Comparison of ENCODE assay signal across 13 cellular contexts in genomic region chr17:77501751-77502625, GRCh38.
DNase-seq lines count a peak whose midpoint lies in the region; TF ChIP-seq lines count a peak whose summit lies in the region.
"Had no signal": no experiment of that assay in that cellular context is flagged by ENCODE, and none has a peak within 500 bp of the region (broad histone marks: within the 10 kb centered on the region; RNA-seq: fewer than 3 reads in every experiment).

No MANE protein-coding gene starts in this region.

- H3K9me2 ChIP-seq in OCI-LY7 (ENCODE audit: insufficient read depth, low read length), result no peaks in the 10 kb centered on the region

- H3K27me3 Mint-ChIP-seq in CD4-positive, alpha-beta memory T cell, result no peaks in the 10 kb centered on the region
- no peaks in the 10 kb centered on the region for H3K27me3 Mint-ChIP-seq in chondrocyte (ENCODE audit: low read depth)
- H3K27me3 Mint-ChIP-seq in progenitor cell of endocrine pancreas, result no peaks in the 10 kb centered on the region
- no peaks in the 10 kb centered on the region for H3K27me3 Mint-ChIP-seq in activated CD4-positive, alpha-beta memory T cell treated with anti-CD3 and anti-CD28 coated beads for 36 hours
- H3K27me3 Mint-ChIP-seq: dendritic cell treated with granulocyte-macrophage colony-stimulating factor and Interleukin-4, amounts not matched to agents 40 ng/mL and 50 ng/mL, for 4 days had no signal

- no peaks in the 10 kb centered on the region for H3K27me3 ChIP-seq in CD4-positive, alpha-beta memory T cell (ENCODE audit: insufficient read depth, low read length)
- H3K27me3 ChIP-seq: BE2C, MG63 had no signal

- H4K20me1 ChIP-seq in OCI-LY7 (ENCODE audit: insufficient read depth, low read length), result no peaks in the 10 kb centered on the region

- no peak for DNase-seq in CD4-positive, alpha-beta memory T cell
- DNase-seq in D341Med (ENCODE audit: low spot score) (peak; percentile 42), chondrocyte (ENCODE audit: low spot score) (peak; percentile 51), progenitor cell of endocrine pancreas (ENCODE audit: low spot score, unreplicated experiment) (no peak), T-helper 9 cell (no peak), OCI-LY7 (ENCODE audit: low spot score) (no peak)
- no peak for DNase-seq in activated CD4-positive, alpha-beta memory T cell treated with anti-CD3 and anti-CD28 coated beads for 36 hours
- DNase-seq: BE2C, MG63, NCI-H446, SHP77 treated with DMSO at 0.1 percent for 48 hours had no signal

- H3K4me1 Mint-ChIP-seq in CD4-positive, alpha-beta memory T cell, result peaks cover 0 to 2% (median 0%) of the 10 kb centered on the region in 4 donors
- H3K4me1 Mint-ChIP-seq in chondrocyte (ENCODE audit: low read depth) (no peaks in the 10 kb centered on the region), progenitor cell of endocrine pancreas (ENCODE audit: low read depth) (no peaks in the 10 kb centered on the region)
- H3K4me1 Mint-ChIP-seq in activated CD4-positive, alpha-beta memory T cell treated with anti-CD3 and anti-CD28 coated beads for 36 hours (ENCODE audit: low read depth), result no peaks in the 10 kb centered on the region
- H3K4me1 Mint-ChIP-seq: neural crest cell had no signal

- H3K27ac Mint-ChIP-seq in CD4-positive, alpha-beta memory T cell, result peak overlapping the region in 4 of 7 donors; percentile 4 to 88 (median 58)
- no peak overlapping the region for H3K27ac Mint-ChIP-seq in chondrocyte (ENCODE audit: unreplicated experiment)
- peak overlapping the region; percentile 46 for H3K27ac Mint-ChIP-seq in progenitor cell of endocrine pancreas
- H3K27ac Mint-ChIP-seq in activated CD4-positive, alpha-beta memory T cell treated with anti-CD3 and anti-CD28 coated beads for 36 hours, result no peak overlapping the region
- H3K27ac Mint-ChIP-seq: dendritic cell treated with granulocyte-macrophage colony-stimulating factor and Interleukin-4, amounts not matched to agents 40 ng/mL and 50 ng/mL, for 4 days had no signal

- H2AFZ ChIP-seq in OCI-LY7 (ENCODE audit: low read length), result no peak overlapping the region

- no peak overlapping the region for H3K4me3 Mint-ChIP-seq in CD4-positive, alpha-beta memory T cell
- H3K4me3 Mint-ChIP-seq in chondrocyte (ENCODE audit: unreplicated experiment) (no peak overlapping the region), progenitor cell of endocrine pancreas (ENCODE audit: low read depth) (no peak overlapping the region)
- no peak overlapping the region for H3K4me3 Mint-ChIP-seq in activated CD4-positive, alpha-beta memory T cell treated with anti-CD3 and anti-CD28 coated beads for 36 hours
- H3K4me3 Mint-ChIP-seq: dendritic cell treated with granulocyte-macrophage colony-stimulating factor and Interleukin-4, amounts not matched to agents 40 ng/mL and 50 ng/mL, for 4 days had no signal

- no peaks in the 10 kb centered on the region for H3K79me2 ChIP-seq in OCI-LY7 (ENCODE audit: insufficient read depth, low read depth, low read length)

- peaks cover 20 to 26% of the 10 kb centered on the region in 2 donors for H3K36me3 Mint-ChIP-seq in CD4-positive, alpha-beta memory T cell
- H3K36me3 Mint-ChIP-seq in chondrocyte (ENCODE audit: low read depth), result peaks cover 17% of the 10 kb centered on the region
- H3K36me3 Mint-ChIP-seq in progenitor cell of endocrine pancreas (ENCODE audit: insufficient read depth), result peaks cover 12% of the 10 kb centered on the region
- peaks cover 16% of the 10 kb centered on the region for H3K36me3 Mint-ChIP-seq in activated CD4-positive, alpha-beta memory T cell treated with anti-CD3 and anti-CD28 coated beads for 36 hours

- no peak overlapping the region for H3K4me2 ChIP-seq in OCI-LY7 (ENCODE audit: low read length)

- H3K9me3 ChIP-seq in CD4-positive, alpha-beta memory T cell (ENCODE audit: control insufficient read depth in 1 of 2, low read length in 2 of 2), result no peaks in the 10 kb centered on the region
- no peaks in the 10 kb centered on the region for H3K9me3 ChIP-seq in OCI-LY7 (ENCODE audit: low read length)
- H3K9me3 ChIP-seq: BE2C, MG63 had no signal

- TF ChIP-seq CTCF in chondrocyte (IDR thresholded peaks at IDR 0.05) (no peak), progenitor cell of endocrine pancreas (IDR thresholded peaks at IDR 0.05; ENCODE audit: unreplicated experiment) (no peak), OCI-LY7 (conservative IDR thresholded peaks at IDR 0.05; ENCODE audit: low read length) (no peak)

- H3K27ac ChIP-seq in CD4-positive, alpha-beta memory T cell (ENCODE audit: low read depth, low read length), result no peak overlapping the region
- H3K27ac ChIP-seq in OCI-LY7 (ENCODE audit: low read depth, low read length, poor library complexity, severe bottlenecking), result no peak overlapping the region

- peaks cover 30% of the 10 kb centered on the region for H3K36me3 ChIP-seq in CD4-positive, alpha-beta memory T cell (ENCODE audit: insufficient read depth, low read length)
- peaks cover 47% of the 10 kb centered on the region for H3K36me3 ChIP-seq in OCI-LY7 (ENCODE audit: insufficient read depth, low read length)

- H3K4me1 ChIP-seq in CD4-positive, alpha-beta memory T cell (ENCODE audit: insufficient read depth, low read length), result no peaks in the 10 kb centered on the region
- H3K4me1 ChIP-seq in OCI-LY7 (ENCODE audit: insufficient read depth, low read length, poor library complexity, severe bottlenecking), result no peaks in the 10 kb centered on the region
- H3K4me1 ChIP-seq: BE2C had no signal

- POLR2A ChIA-PET in CD4-positive, alpha-beta memory T cell (lab: Charles Lee; ENCODE audit: partially characterized antibody), result interaction anchor here (0.8 to 1.7 kb wide), 5 partner anchors 10 to 171 kb away, joined by 3 to 4 read pairs (median 3); no protein-coding TSS in a partner anchor
- POLR2A ChIA-PET in OCI-LY7 (lab: Charles Lee), result no interaction called here
- POLR2A ChIA-PET in activated CD4-positive, alpha-beta memory T cell treated with anti-CD3 and anti-CD28 coated beads for 36 hours (lab: Charles Lee), result no interaction called here

- intact Hi-C loops in CD4-positive, alpha-beta memory T cell (cut with micrococcal nuclease), result no loop called here
- intact Hi-C loops in OCI-LY7 (cut with micrococcal nuclease; ENCODE audit: unreplicated experiment), result no loop called here
- intact Hi-C loops in activated CD4-positive, alpha-beta memory T cell treated with anti-CD3 and anti-CD28 coated beads for 36 hours (cut with micrococcal nuclease), result no loop called here

- BruUV-seq in OCI-LY7 (replicated peaks; lab: Mats Ljungman, UMichigan), result no TSS peak

- CTCF ChIA-PET in CD4-positive, alpha-beta memory T cell (lab: Charles Lee; ENCODE audit: partially characterized antibody), result interaction anchor here (0.8 to 1.4 kb wide), 5 partner anchors 11 to 103 kb away, joined by 3 to 4 read pairs (median 3); no protein-coding TSS in a partner anchor
- CTCF ChIA-PET in OCI-LY7 (lab: Charles Lee; ENCODE audit: unreplicated experiment), result interaction anchor here (0.6 kb wide), 2 partner anchors 61 to 81 kb away, joined by 3 read pairs; no protein-coding TSS in a partner anchor
- CTCF ChIA-PET in activated CD4-positive, alpha-beta memory T cell treated with anti-CD3 and anti-CD28 coated beads for 36 hours (lab: Charles Lee), result interaction anchor here (0.7 to 1.7 kb wide), 9 partner anchors 10 to 511 kb away, joined by 3 to 14 read pairs (median 4); no protein-coding TSS in a partner anchor

- H3K4me3 ChIP-seq in CD4-positive, alpha-beta memory T cell (ENCODE audit: low read length in 2 of 2), result no peak overlapping the region
- no peak overlapping the region for H3K4me3 ChIP-seq in OCI-LY7 (ENCODE audit: low read depth, low read length, poor library complexity, severe bottlenecking)
- H3K4me3 ChIP-seq: MG63 had no signal

- peaks cover 0 to 6% (median 0%) of the 10 kb centered on the region in 8 donors for H3K9me3 Mint-ChIP-seq in CD4-positive, alpha-beta memory T cell
- H3K9me3 Mint-ChIP-seq in chondrocyte (ENCODE audit: low read depth), result no peaks in the 10 kb centered on the region
- no peaks in the 10 kb centered on the region for H3K9me3 Mint-ChIP-seq in progenitor cell of endocrine pancreas (ENCODE audit: low read depth)
- H3K9me3 Mint-ChIP-seq in activated CD4-positive, alpha-beta memory T cell treated with anti-CD3 and anti-CD28 coated beads for 36 hours, result no peaks in the 10 kb centered on the region
- H3K9me3 Mint-ChIP-seq: dendritic cell treated with granulocyte-macrophage colony-stimulating factor and Interleukin-4, amounts not matched to agents 40 ng/mL and 50 ng/mL, for 4 days; neural crest cell had no signal

Comparison
In these comparisons a context has a peak if more than half of its experiments do, and no peak if none do; other contexts are left out.
1. DNase-seq: peak in D341Med (single experiment) and chondrocyte (single experiment); none in CD4-positive, alpha-beta memory T cell (0 of 5), progenitor cell of endocrine pancreas (single experiment), T-helper 9 cell (single experiment), OCI-LY7 (single experiment) and activated CD4-positive, alpha-beta memory T cell treated with anti-CD3 and anti-CD28 coated beads for 36 hours (single experiment).
2. H3K27ac Mint-ChIP-seq: peak in CD4-positive, alpha-beta memory T cell (4 of 7) and progenitor cell of endocrine pancreas (single experiment); none in chondrocyte (single experiment) and activated CD4-positive, alpha-beta memory T cell treated with anti-CD3 and anti-CD28 coated beads for 36 hours (single experiment).